ENCODE assay signal across 23 cellular contexts in genomic region chr2:196980498-196980897, GRCh38. TPM values are rescaled to one million over a fixed set of nuclear protein-coding genes. Genes with fewer than 3 reads are reported as not detected.
A peak's percentile ranks its signal among the peaks of the same experiment; 100 is the strongest.
DNase-seq lines count a peak whose midpoint lies in the region; ATAC-seq and TF ChIP-seq lines count a peak whose summit lies in the region.
"Had no signal": no experiment of that assay in that cellular context is flagged by ENCODE, and none has a peak within 500 bp of the region (broad histone marks: within the 10 kb centered on the region; RNA-seq: fewer than 3 reads in every experiment).

No MANE protein-coding gene starts in this region.

- H3K4me1 ChIP-seq in Loucy (ENCODE audit: insufficient read depth, low read length, poor library complexity, severe bottlenecking) = peaks cover 24% of the 10 kb centered on the region
- H3K4me1 ChIP-seq: A549, Caco-2, foreskin keratinocyte, left ventricle myocardium inferior, upper lobe of left lung had no signal

- H3K4me2 ChIP-seq in Loucy (ENCODE audit: low read depth, low read length, poor library complexity, severe bottlenecking) = peak overlapping the region; percentile 18
- H3K4me2 ChIP-seq: A549 had no signal

- no peak overlapping the region for H2AFZ ChIP-seq in Loucy (ENCODE audit: low read length)

- TF ChIP-seq CTCF in Loucy (conservative IDR thresholded peaks at IDR 0.05; ENCODE audit: low read length) = no peak
- TF ChIP-seq CTCF in GM13976 (IDR thresholded peaks at IDR 0.05; ENCODE audit: borderline replicate concordance, control extremely low read depth, extremely low read depth, insufficient read depth, missing control alignments) = no peak

- no peak for ATAC-seq in GM21825 (IDR thresholded peaks at IDR 0.05; ENCODE audit: unreplicated experiment)
- ATAC-seq: A549; activated T-helper 17 cell treated with anti-CD3 and anti-CD28 coated beads, Interleukin-2, amount 50 U/mL, for 72 hours; foreskin keratinocyte; HCT116; SK-N-SH treated with all-trans-retinoic acid at 6 μM for 48 hours had no signal

- H4K20me1 ChIP-seq in Loucy (ENCODE audit: insufficient read depth, low read length, poor library complexity, severe bottlenecking) = no peaks in the 10 kb centered on the region

- H3K79me2 ChIP-seq in Loucy (ENCODE audit: insufficient read depth, low read length) = no peaks in the 10 kb centered on the region

- no peaks in the 10 kb centered on the region for H3K36me3 ChIP-seq in Loucy (ENCODE audit: insufficient read depth, low read length)
- H3K36me3 ChIP-seq: left ventricle myocardium inferior, upper lobe of left lung had no signal

- peak; percentile 26 for DNase-seq in NCI-H1436 (lab: John Stamatoyannopoulos, UW)
- no peak for DNase-seq in NCI-H1436 treated with DMSO at 0.1 percent for 48 hours (lab: John Stamatoyannopoulos, UW)
- DNase-seq in NCI-H446 treated with DMSO at 0.1 percent for 48 hours (lab: John Stamatoyannopoulos, UW) = peak; percentile 85
- peak; percentile 74 for DNase-seq in cerebellum (ENCODE audit: low spot score)
- no peak for DNase-seq in stimulated activated naive CD4-positive, alpha-beta T cell (lab: John Stamatoyannopoulos, UW)
- DNase-seq in GM13976 (ENCODE audit: low spot score) = no peak
- DNase-seq: activated CD4-positive, alpha-beta T cell treated with anti-CD3 and anti-CD28 coated beads, Interleukin-2, amount 50 U/mL, for 1 hour; Caco-2; effector CD8-positive, alpha-beta T cell; erythroblast; foreskin keratinocyte; hippocampal formation; KBM-7; left ventricle myocardium inferior; nephron progenitor cell; stimulated activated CD8-positive, alpha-beta memory T cell treated with anti-CD3 and anti-CD28 coated beads, Interleukin-4, amount 100 ng/mL, for 48 hours; upper lobe of left lung had no signal

- no peaks in the 10 kb centered on the region for H3K9me2 ChIP-seq in Loucy (replicated peaks; ENCODE audit: low read depth, low read length)

- peak overlapping the region; percentile 3 for H3K9ac ChIP-seq in Loucy (ENCODE audit: low read depth, low read length, poor library complexity, severe bottlenecking)

- no peaks in the 10 kb centered on the region; the same call in 1 of the 2 replicates for H3F3A ChIP-seq in Loucy (ENCODE audit: low read depth)

- no peaks in the 10 kb centered on the region for H3K9me3 ChIP-seq in Loucy (ENCODE audit: insufficient read depth, low read depth, low read length)
- H3K9me3 ChIP-seq: A549, Caco-2, upper lobe of left lung had no signal

- H3K4me3 ChIP-seq in Loucy (ENCODE audit: low read length, poor library complexity, severe bottlenecking) = no peak overlapping the region
- H3K4me3 ChIP-seq: A549, left ventricle myocardium inferior, upper lobe of left lung had no signal

- H3K27me3 ChIP-seq in Loucy (ENCODE audit: insufficient read depth, low read length, poor library complexity, severe bottlenecking) = no peaks in the 10 kb centered on the region
- H3K27me3 ChIP-seq: foreskin keratinocyte, upper lobe of left lung had no signal

- in situ Hi-C loops in GM13976 (cut with MboI; ENCODE audit: low sequenced_read_pairs, unreplicated experiment) = no loop called here

RNA-seq across cellular contexts. Expression of gene PGAP1, which starts 54.0 kb away (rescaled TPM):
- total RNA-seq in cerebellum = 136 TPM

Comparison
In these comparisons a context has a peak if more than half of its experiments do, and no peak if none do; other contexts are left out.
1. DNase-seq: peak in NCI-H1436 (single experiment), NCI-H446 treated with DMSO at 0.1 percent for 48 hours (single experiment) and cerebellum (single experiment); none in NCI-H1436 treated with DMSO at 0.1 percent for 48 hours (single experiment), stimulated activated naive CD4-positive, alpha-beta T cell (0 of 6) and GM13976 (single experiment).